ENCODE assay signal across 9 cellular contexts in the genomic region with DNA sequence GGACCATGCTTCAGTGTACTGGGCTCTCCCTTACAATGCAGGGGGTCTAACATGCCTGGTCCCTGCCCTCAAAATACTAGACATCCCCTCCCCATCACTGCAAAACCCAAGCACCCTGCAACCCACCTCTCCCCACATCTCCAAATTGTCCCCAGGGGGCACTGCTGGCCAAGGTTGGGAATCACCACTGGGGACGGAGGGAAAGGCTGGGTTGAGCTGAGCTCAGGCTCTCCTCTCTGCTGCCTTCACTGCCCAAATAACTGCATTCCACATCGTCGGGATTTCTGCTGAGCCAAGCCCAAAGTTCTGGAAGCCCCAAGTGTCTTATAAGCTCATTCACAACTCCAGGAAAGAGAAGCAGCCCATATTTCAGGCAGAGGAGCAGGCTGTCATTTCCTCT.
DNase-seq lines count a peak whose midpoint lies in the region; ATAC-seq and TF ChIP-seq lines count a peak whose summit lies in the region.
"Had no signal": no experiment of that assay in that cellular context is flagged by ENCODE, and none has a peak within 500 bp of the region (broad histone marks: within the 10 kb centered on the region; RNA-seq: fewer than 3 reads in every experiment).

No MANE protein-coding gene starts in this region.

- DNase-seq in NCI-H1694 (lab: John Stamatoyannopoulos, UW), result peak; percentile 11
- DNase-seq in NCI-H1694 treated with DMSO at 0.1 percent for 48 hours (lab: John Stamatoyannopoulos, UW), result no peak
- DNase-seq in NB4 (ENCODE audit: low read depth), result peak; percentile 52
- DNase-seq in erythroblast (lab: John Stamatoyannopoulos, UW), result peak; percentile 40 to 46
- no peak for DNase-seq in cerebellar nuclear complex (lab: John Stamatoyannopoulos, UW)
- DNase-seq: CD4-positive, CD25-positive, alpha-beta regulatory T cell had no signal

- H3K9me3 ChIP-seq in neural cell (ENCODE audit: low read length), result no peaks in the 10 kb centered on the region

- no peaks in the 10 kb centered on the region for H4K20me1 ChIP-seq in neural cell (ENCODE audit: insufficient read depth)

- H3F3A ChIP-seq in neural cell (ENCODE audit: insufficient read depth, low read length, poor library complexity, severe bottlenecking), result no peaks in the 10 kb centered on the region

- ATAC-seq in HG03354 (IDR thresholded peaks at IDR 0.05; ENCODE audit: poor library complexity, severe bottlenecking, unreplicated experiment) (no peak), GM18909 (IDR thresholded peaks at IDR 0.05; ENCODE audit: poor library complexity, unreplicated experiment) (no peak)

- no peak overlapping the region for H3K4me2 ChIP-seq in neural cell (ENCODE audit: low read length)

- H3K79me2 ChIP-seq in neural cell (replicated peaks; ENCODE audit: insufficient read depth, low read length), result no peaks in the 10 kb centered on the region

- H3K9me2 ChIP-seq in neural cell (ENCODE audit: insufficient read depth, low read length), result no peaks in the 10 kb centered on the region

- H3K36me3 ChIP-seq in neural cell (ENCODE audit: insufficient read depth, low read length), result no peaks in the 10 kb centered on the region

- no peak for TF ChIP-seq POLR2A in NB4 (IDR thresholded peaks at IDR 0.05; ENCODE audit: extremely low read depth, insufficient read length)
- no peak for TF ChIP-seq POLR2A in erythroblast (IDR thresholded peaks at IDR 0.05; ENCODE audit: low read length)

- H3K27ac ChIP-seq in neural cell (ENCODE audit: low read length), result no peak overlapping the region

- H3K27me3 ChIP-seq in neural cell (ENCODE audit: insufficient read depth, low read depth, low read length), result no peaks in the 10 kb centered on the region

- TF ChIP-seq RAD21 in neural cell (conservative IDR thresholded peaks at IDR 0.05), result no peak

- TF ChIP-seq CTCF in NB4 (IDR thresholded peaks at IDR 0.05; ENCODE audit: low read depth, low read length) (peak; percentile 33), neural cell (IDR thresholded peaks at IDR 0.05; ENCODE audit: poor library complexity, severe bottlenecking) (peak; percentile 14)

- TF ChIP-seq EP300 in neural cell (conservative IDR thresholded peaks at IDR 0.05; ENCODE audit: poor library complexity, severe bottlenecking), result no peak

- no peak overlapping the region for H2AFZ ChIP-seq in neural cell (ENCODE audit: low read depth, low read length)

- H3K9ac ChIP-seq in neural cell (ENCODE audit: low read length), result no peak overlapping the region

- H3K4me3 ChIP-seq in NB4 (ENCODE audit: low read depth, low read length), result no peak overlapping the region
- no peak overlapping the region for H3K4me3 ChIP-seq in neural cell (ENCODE audit: low read length)

TF ChIP-seq in neural cell, 6 proteins besides CTCF, POLR2A, EP300 and RAD21:
- no peak for TF ChIP-seq EZH2 (IDR thresholded peaks at IDR 0.05; ENCODE audit: borderline replicate concordance, insufficient read depth, low read length, poor library complexity, severe bottlenecking)
- no peak for TF ChIP-seq POLR2AphosphoS5 (IDR thresholded peaks at IDR 0.05)
- no peak for TF ChIP-seq TAF1 (IDR thresholded peaks at IDR 0.05; ENCODE audit: low read depth)
- TF ChIP-seq REST (IDR thresholded peaks at IDR 0.05; ENCODE audit: borderline replicate concordance), result no peak

Comparison
In these comparisons a context has a peak if more than half of its experiments do, and no peak if none do; other contexts are left out.
1. DNase-seq: peak in NCI-H1694 (single experiment), NB4 (single experiment) and erythroblast (2 of 2); none in NCI-H1694 treated with DMSO at 0.1 percent for 48 hours (single experiment) and cerebellar nuclear complex (0 of 2).